In genomic region chr7:22499888-22500689, GRCh38 we compare ENCODE assay signal across 8 cellular contexts. TPM values are rescaled to one million over a fixed set of nuclear protein-coding genes. Genes with fewer than 3 reads are reported as not detected.
DNase-seq lines count a peak whose midpoint lies in the region; ATAC-seq and TF ChIP-seq lines count a peak whose summit lies in the region.
"Not testable (repeated sequence)": the region's sequence is repeated elsewhere in the genome, so short reads cannot be mapped to it uniquely, and the experiment has no call there.

STEAP1B (minus strand) TSS chr7:22500188; CDS start chr7:22494855, 5,333 bp downstream.

- not testable (repeated sequence) for H3K4me1 Mint-ChIP-seq in activated naive CD8-positive, alpha-beta T cell (ENCODE audit: low read depth); glutamatergic neuron (ENCODE audit: low read depth, unreplicated experiment); stimulated activated naive CD8-positive, alpha-beta T cell treated with anti-CD3 and anti-CD28 coated beads, Interleukin-15, amount 100 ng/mL, for 72 hours

- peak; percentile 95 for ATAC-seq in SK-N-SH treated with all-trans-retinoic acid at 6 μM for 48 hours
- peak; percentile 97 for ATAC-seq in stimulated activated naive CD8-positive, alpha-beta T cell treated with anti-CD3 and anti-CD28 coated beads, Interleukin-15, amount 100 ng/mL, for 72 hours

- H3K27me3 ChIP-seq in KMS-11 (ENCODE audit: insufficient read depth, low read depth), result not testable (repeated sequence)

- H3K36me3 Mint-ChIP-seq in activated naive CD8-positive, alpha-beta T cell; glutamatergic neuron (ENCODE audit: unreplicated experiment): not testable (repeated sequence)

- not testable (repeated sequence) for H3K27ac ChIP-seq in KMS-11

- H3K27ac Mint-ChIP-seq in activated naive CD8-positive, alpha-beta T cell; glutamatergic neuron (ENCODE audit: unreplicated experiment); stimulated activated naive CD8-positive, alpha-beta T cell treated with anti-CD3 and anti-CD28 coated beads, Interleukin-15, amount 100 ng/mL, for 72 hours: not testable (repeated sequence)

- DNase-seq in ELF-1 (ENCODE audit: low read depth, low spot score), result peak; percentile 95
- DNase-seq in H4 (ENCODE audit: low spot score), result peak; percentile 71
- peak; percentile 96 for DNase-seq in glutamatergic neuron
- peak; percentile 66 for DNase-seq in occipital lobe (lab: John Stamatoyannopoulos, UW)
- peak; percentile 84 to 86 for DNase-seq in stimulated activated naive CD8-positive, alpha-beta T cell treated with anti-CD3 and anti-CD28 coated beads, Interleukin-15, amount 100 ng/mL, for 72 hours

- TF ChIP-seq CTCF in KMS-11 (conservative IDR thresholded peaks at IDR 0.05; ENCODE audit: low read depth, low read length), result peak; percentile 46
- TF ChIP-seq CTCF in glutamatergic neuron (IDR thresholded peaks at IDR 0.05; ENCODE audit: partially characterized antibody, unreplicated experiment), result peak; percentile 84

- not testable (repeated sequence) for H3K9ac ChIP-seq in KMS-11

- peaks cover 28% of the 10 kb centered on the region for H3K4me1 ChIP-seq in KMS-11 (ENCODE audit: low read depth, poor library complexity, severe bottlenecking)

- peak within 1 kb of the TSS; percentile 38 for H2AFZ ChIP-seq in KMS-11 (ENCODE audit: low read depth)

- H3K4me3 Mint-ChIP-seq in activated naive CD8-positive, alpha-beta T cell, result peak within 1 kb of the TSS; percentile 42
- H3K4me3 Mint-ChIP-seq in glutamatergic neuron (ENCODE audit: unreplicated experiment), result peak within 1 kb of the TSS; percentile 80
- peak within 1 kb of the TSS; percentile 59 to 61 for H3K4me3 Mint-ChIP-seq in stimulated activated naive CD8-positive, alpha-beta T cell treated with anti-CD3 and anti-CD28 coated beads, Interleukin-15, amount 100 ng/mL, for 72 hours

- not testable (repeated sequence) for H4K20me1 ChIP-seq in KMS-11 (ENCODE audit: insufficient read depth)

- not testable (repeated sequence) for H3K36me3 ChIP-seq in KMS-11 (ENCODE audit: insufficient read depth)

- peaks cover 12% of the 10 kb centered on the region for H3K27me3 Mint-ChIP-seq in activated naive CD8-positive, alpha-beta T cell
- H3K27me3 Mint-ChIP-seq in glutamatergic neuron (ENCODE audit: unreplicated experiment), result not testable (repeated sequence)
- peaks cover 35% of the 10 kb centered on the region for H3K27me3 Mint-ChIP-seq in stimulated activated naive CD8-positive, alpha-beta T cell treated with anti-CD3 and anti-CD28 coated beads, Interleukin-15, amount 100 ng/mL, for 72 hours

- H3K4me3 ChIP-seq in KMS-11 (IDR thresholded peaks at IDR 0.05; ENCODE audit: insufficient read depth, low read depth, low read length), result not testable (repeated sequence)

- H3K4me2 ChIP-seq in KMS-11, result peak within 1 kb of the TSS; percentile 54; the same call in 1 of the 2 replicates

- not testable (repeated sequence) for H3K79me2 ChIP-seq in KMS-11 (ENCODE audit: insufficient read depth, low read depth)

- not testable (repeated sequence) for H3K9me3 Mint-ChIP-seq in activated naive CD8-positive, alpha-beta T cell (ENCODE audit: low read depth); glutamatergic neuron (ENCODE audit: unreplicated experiment); stimulated activated naive CD8-positive, alpha-beta T cell treated with anti-CD3 and anti-CD28 coated beads, Interleukin-15, amount 100 ng/mL, for 72 hours

RNA-seq across cellular contexts. Expression of gene STEAP1B, which starts in this region (rescaled TPM):
- total RNA-seq in H4 (2014; rRNA removed; shearing (Covaris generic)), result 1.0 and 1.1 TPM in 2 replicates
- total RNA-seq in glutamatergic neuron (ENCODE audit: unreplicated experiment) (not detected), occipital lobe (1.1 TPM)

Comparison
In these comparisons a context has a peak if more than half of its experiments do, and no peak if none do; other contexts are left out.
1. Peak in DNase-seq in glutamatergic neuron; RNA of the gene not detected or under 1 TPM.